11 cellular contexts compared by ENCODE assay signal in genomic region chr20:35115606-35116005, GRCh38.
"Had no signal": no experiment of that assay in that cellular context is flagged by ENCODE, and none has a peak within 500 bp of the region (broad histone marks: within the 10 kb centered on the region; RNA-seq: fewer than 3 reads in every experiment).

No MANE protein-coding gene starts in this region.

- ATAC-seq: left colon; stimulated activated naive B cell treated with anti-CD40 and anti-IgM and Interleukin-4, amounts not matched to agents 10 μg/mL and 1 μg/mL and 100 μg/mL, for 72 hours had no signal

- H3K4me3 ChIP-seq: right atrium auricular region, suprapubic skin, upper lobe of left lung had no signal

- H3K4me1 Mint-ChIP-seq: naive B cell had no signal

- H3K4me3 Mint-ChIP-seq: naive B cell; stimulated activated naive B cell treated with anti-CD40 and anti-IgM and Interleukin-4, amounts not matched to agents 10 μg/mL and 1 μg/mL and 100 μg/mL, for 72 hours; T-helper 1 cell treated with Interleukin-12 subunit alpha and Interleukin-12 subunit beta and Interleukin-4 antibody, amounts not matched to agents 30 μg/mL and 1 μg/mL, for 36 hours had no signal

- H3K27ac Mint-ChIP-seq: T-helper 1 cell treated with Interleukin-12 subunit alpha and Interleukin-12 subunit beta and Interleukin-4 antibody, amounts not matched to agents 30 μg/mL and 1 μg/mL, for 36 hours had no signal

- H3K9me3 ChIP-seq: right atrium auricular region, suprapubic skin, upper lobe of left lung had no signal

- H3K27me3 Mint-ChIP-seq: naive B cell; progenitor cell of endocrine pancreas; stimulated activated naive B cell treated with anti-CD40 and anti-IgM and Interleukin-4, amounts not matched to agents 10 μg/mL and 1 μg/mL and 100 μg/mL, for 72 hours had no signal

- H3K9me3 Mint-ChIP-seq: naive B cell; stimulated activated naive B cell treated with anti-CD40 and anti-IgM and Interleukin-4, amounts not matched to agents 10 μg/mL and 1 μg/mL and 100 μg/mL, for 72 hours; T-helper 1 cell treated with Interleukin-12 subunit alpha and Interleukin-12 subunit beta and Interleukin-4 antibody, amounts not matched to agents 30 μg/mL and 1 μg/mL, for 36 hours had no signal

- H3K4me1 ChIP-seq: suprapubic skin, upper lobe of left lung had no signal

- DNase-seq: activated CD4-positive, alpha-beta T cell treated with anti-CD3 and anti-CD28 coated beads for 4 hours; activated effector memory CD4-positive, alpha-beta T cell treated with Interleukin-2 at 50 U/mL for 16 hours; left colon; naive B cell; stimulated activated CD4-positive, alpha-beta T cell treated with anti-CD3 and anti-CD28 coated beads, Interleukin-2, amount 100 ng/mL, for 48 hours; stimulated activated naive B cell treated with anti-CD40 and anti-IgM and Interleukin-4, amounts not matched to agents 10 μg/mL and 1 μg/mL and 100 μg/mL, for 72 hours; upper lobe of left lung had no signal

- H3K27ac ChIP-seq: suprapubic skin, upper lobe of left lung had no signal

- H3K27me3 ChIP-seq: right atrium auricular region, suprapubic skin, upper lobe of left lung had no signal
